Comparison of ENCODE assay signal across 9 cellular contexts in genomic region chrX:135422810-135423168, GRCh38. TPM values are rescaled to one million over a fixed set of nuclear protein-coding genes. Genes with fewer than 3 reads are reported as not detected.
DNase-seq lines count a peak whose midpoint lies in the region; ATAC-seq, FAIRE-seq and TF ChIP-seq lines count a peak whose summit lies in the region.
"Not testable (repeated sequence)": the region's sequence is repeated elsewhere in the genome, so short reads cannot be mapped to it uniquely, and the experiment has no call there.
"Had no signal": no experiment of that assay in that cellular context is flagged by ENCODE, and none has a peak within 500 bp of the region (broad histone marks: within the 10 kb centered on the region; RNA-seq: fewer than 3 reads in every experiment).

No MANE protein-coding gene starts in this region.

- CTCF ChIA-PET in Caco-2 (lab: Charles Lee); activated naive CD4-positive, alpha-beta T cell treated with anti-CD3 and anti-CD28 coated beads, Interleukin-2, amount 10 ng/mL, durations not matched to agents 7 days and 5 days (lab: Charles Lee): not testable (repeated sequence)

- H3K36me3 ChIP-seq in Caco-2 (ENCODE audit: control insufficient read depth, insufficient read depth, low read length); left ventricle myocardium inferior; pancreas; upper lobe of left lung: not testable (repeated sequence)

- H3K9me3 ChIP-seq in Caco-2; T-helper 17 cell (ENCODE audit: control insufficient read depth, low read length, poor library complexity, severe bottlenecking); left ventricle myocardium inferior (replicated peaks); pancreas; upper lobe of left lung: not testable (repeated sequence)

- TF ChIP-seq CTCF in Caco-2 (IDR thresholded peaks at IDR 0.05; ENCODE audit: insufficient read depth in 1 of 2, low read depth in 1 of 2, low read length in 1 of 2, severe bottlenecking in 1 of 2, unreplicated experiment in 1 of 2); coronary artery (IDR thresholded peaks at IDR 0.05); left ventricle myocardium inferior (IDR thresholded peaks at IDR 0.05; ENCODE audit: borderline replicate concordance); pancreas (IDR thresholded peaks at IDR 0.05); upper lobe of left lung (IDR thresholded peaks at IDR 0.05): not testable (repeated sequence)

- POLR2A ChIA-PET in Caco-2 (lab: Charles Lee) = not testable (repeated sequence)

- H3K4me3 Mint-ChIP-seq in Caco-2 (ENCODE audit: unreplicated experiment) = peak overlapping the region; percentile 71
- H3K4me3 Mint-ChIP-seq in T-helper 17 cell = peak overlapping the region; percentile 56
- peak overlapping the region; percentile 55 for H3K4me3 Mint-ChIP-seq in activated naive CD4-positive, alpha-beta T cell treated with anti-CD3 and anti-CD28 coated beads, Interleukin-2, amount 10 ng/mL, durations not matched to agents 7 days and 5 days
- peak overlapping the region; percentile 53 for H3K4me3 Mint-ChIP-seq in memory B cell

- not testable (repeated sequence) for BruUV-seq in Caco-2 (replicated peaks; lab: Mats Ljungman, UMichigan)

- not testable (repeated sequence) for ATAC-seq in T-helper 17 cell; memory B cell (ENCODE audit: low read depth); pancreas; upper lobe of left lung (ENCODE audit: low FRiP score in 2 of 2)

- not testable (repeated sequence) for H3K9me3 Mint-ChIP-seq in Caco-2 (ENCODE audit: unreplicated experiment); activated naive CD4-positive, alpha-beta T cell treated with anti-CD3 and anti-CD28 coated beads, Interleukin-2, amount 10 ng/mL, durations not matched to agents 7 days and 5 days; memory B cell

- intact Hi-C loops in Caco-2 (cut with micrococcal nuclease; ENCODE audit: unreplicated experiment); left ventricle myocardium inferior (cut with micrococcal nuclease); pancreas (cut with DNase I): not testable (repeated sequence)

- not testable (repeated sequence) for TF ChIP-seq POLR2A in upper lobe of left lung (IDR thresholded peaks at IDR 0.05)

- not testable (repeated sequence) for H3K36me3 Mint-ChIP-seq in Caco-2 (ENCODE audit: insufficient read depth, unreplicated experiment); T-helper 17 cell (ENCODE audit: low read depth); activated naive CD4-positive, alpha-beta T cell treated with anti-CD3 and anti-CD28 coated beads, Interleukin-2, amount 10 ng/mL, durations not matched to agents 7 days and 5 days; memory B cell

- H3K4me1 ChIP-seq in Caco-2, left ventricle myocardium inferior, pancreas, upper lobe of left lung: not testable (repeated sequence)

- not testable (repeated sequence) for H3K27ac Mint-ChIP-seq in Caco-2 (ENCODE audit: unreplicated experiment); T-helper 17 cell; activated naive CD4-positive, alpha-beta T cell treated with anti-CD3 and anti-CD28 coated beads, Interleukin-2, amount 10 ng/mL, durations not matched to agents 7 days and 5 days; memory B cell

- not testable (repeated sequence) for H3K27me3 Mint-ChIP-seq in Caco-2 (ENCODE audit: insufficient read depth, unreplicated experiment); T-helper 17 cell; memory B cell
- H3K27me3 Mint-ChIP-seq in activated naive CD4-positive, alpha-beta T cell treated with anti-CD3 and anti-CD28 coated beads, Interleukin-2, amount 10 ng/mL, durations not matched to agents 7 days and 5 days = peaks cover 40% of the 10 kb centered on the region

- not testable (repeated sequence) for H3K27me3 ChIP-seq in Caco-2 (replicated peaks; ENCODE audit: control insufficient read depth, insufficient read depth, low read length); left ventricle myocardium inferior (ENCODE audit: low read depth); pancreas; upper lobe of left lung

- not testable (repeated sequence) for H3K27ac ChIP-seq in coronary artery; left ventricle myocardium inferior (replicated peaks); pancreas; upper lobe of left lung

- not testable (repeated sequence) for TF ChIP-seq EP300 in upper lobe of left lung (IDR thresholded peaks at IDR 0.05)

- FAIRE-seq in pancreas (lab: Jason Lieb, UNC) = not testable (repeated sequence)

- DNase-seq in Caco-2; T-helper 17 cell; activated naive CD4-positive, alpha-beta T cell treated with anti-CD3 and anti-CD28 coated beads, Interleukin-2, amount 10 ng/mL, durations not matched to agents 7 days and 5 days; coronary artery (ENCODE audit: low spot score); left ventricle myocardium inferior; memory B cell (ENCODE audit: low spot score in 2 of 2); pancreas; upper lobe of left lung: not testable (repeated sequence)

- WGBS in pancreas, 2 donors = 16 to 57% methylated on average over 7 to 9 of the region's 10 CpGs
- WGBS in upper lobe of left lung, 2 donors = 77% methylated on average over 10 of the region's 10 CpGs; no CpG with 5 or more reads in 1 of the 2 donors

- peak overlapping the region; percentile 44 for H3K4me3 ChIP-seq in Caco-2 (ENCODE audit: low read depth, low read length)
- H3K4me3 ChIP-seq in coronary artery = peak overlapping the region; percentile 70
- H3K4me3 ChIP-seq in left ventricle myocardium inferior = peak overlapping the region; percentile 72
- peak overlapping the region; percentile 20 to 54 (median 46) for H3K4me3 ChIP-seq in pancreas
- H3K4me3 ChIP-seq in upper lobe of left lung = peak overlapping the region in 3 of 4 donors; percentile 60 to 65 (median 62)

- H3K4me1 Mint-ChIP-seq in Caco-2 (ENCODE audit: low read depth, unreplicated experiment); T-helper 17 cell; activated naive CD4-positive, alpha-beta T cell treated with anti-CD3 and anti-CD28 coated beads, Interleukin-2, amount 10 ng/mL, durations not matched to agents 7 days and 5 days; memory B cell: not testable (repeated sequence)

RNA-seq across cellular contexts. Expression of gene SMIM10L2A, which starts 1.0 kb away (rescaled TPM):
- total RNA-seq in Caco-2 (2022) = 2.1 and 2.6 TPM in 2 replicates
- under 1 TPM; 0.37 to 0.45 TPM for total RNA-seq in T-helper 17 cell
- 0.82 TPM for total RNA-seq in left ventricle myocardium inferior
- 1 to 10 TPM; 1.3 to 2.3 (median 1.6) TPM for total RNA-seq in pancreas
- polyA plus RNA-seq in pancreas = 1 to 10 TPM; 1.3 to 1.6 TPM
- 1 to 10 TPM in 5 of 6 donors, under 1 TPM in 1; 0.98 to 4.3 (median 2.0) TPM for total RNA-seq in upper lobe of left lung
- total RNA-seq: HFFc6 had no signal
